Comparison of ENCODE assay signal across 12 cellular contexts in genomic region chr17:81339502-81340296, GRCh38. TPM values are rescaled to one million over a fixed set of nuclear protein-coding genes. Genes with fewer than 3 reads are reported as not detected.
DNase-seq lines count a peak whose midpoint lies in the region; ATAC-seq, FAIRE-seq and TF ChIP-seq lines count a peak whose summit lies in the region.
"Had no signal": no experiment of that assay in that cellular context is flagged by ENCODE, and none has a peak within 500 bp of the region (broad histone marks: within the 10 kb centered on the region; RNA-seq: fewer than 3 reads in every experiment).

No MANE protein-coding gene starts in this region.

- peaks cover 0 to 25% of the 10 kb centered on the region in 2 experiments; a peak in 3 of 4 replicates for H3K79me1 ChIP-seq in IMR-90 (ENCODE audit: low read depth in 1 of 2, low read length in 2 of 2)

- peak overlapping the region; percentile 96 for H3K4me2 ChIP-seq in A549
- no peak overlapping the region for H3K4me2 ChIP-seq in IMR-90 (ENCODE audit: low read depth, low read length)

- H3K27me3 ChIP-seq in IMR-90 (ENCODE audit: control insufficient read depth, insufficient read depth, low read length) (peaks cover 6% of the 10 kb centered on the region), esophagus (ENCODE audit: control insufficient read depth in 1 of 2, insufficient read depth in 2 of 2, low read length in 2 of 2) (no peaks in the 10 kb centered on the region), muscle layer of duodenum (ENCODE audit: low read depth, low read length) (no peaks in the 10 kb centered on the region)

- H3K9me1 ChIP-seq in IMR-90 (ENCODE audit: insufficient read depth, low read length): 0 out of 2 replicates have a peak, but pooled peaks cover 5% of the 10 kb centered on the region

- BruUV-seq in IMR-90 (replicated peaks; lab: Mats Ljungman, UMichigan): no TSS peak

- H2AK9ac ChIP-seq in IMR-90 (replicated peaks; ENCODE audit: low read depth, low read length, poor library complexity): no peak overlapping the region

- ATAC-seq in A549 (peak; percentile 33 to 71; a peak in 5 of 6 replicates), IMR-90 (ENCODE audit: low read depth) (no peak), HG03565 (IDR thresholded peaks at IDR 0.05; ENCODE audit: unreplicated experiment) (no peak)

- dilution Hi-C loops in IMR-90 (cut with HindIII; ENCODE audit: low sequenced_read_pairs, unreplicated experiment): no loop called here

- H4K91ac ChIP-seq in IMR-90 (ENCODE audit: insufficient read depth, low read depth, low read length): no peak overlapping the region

- H4K20me1 ChIP-seq in IMR-90 (ENCODE audit: insufficient read depth, low read length): peaks cover 48% of the 10 kb centered on the region

- H3K9me3 ChIP-seq in A549 (no peaks in the 10 kb centered on the region), IMR-90 (ENCODE audit: control insufficient read depth, insufficient read depth, low read length) (no peaks in the 10 kb centered on the region), esophagus (ENCODE audit: control insufficient read depth in 2 of 2, insufficient read depth in 1 of 2, low read depth in 1 of 2, low read length in 1 of 2) (no peaks in the 10 kb centered on the region), muscle layer of duodenum (ENCODE audit: control insufficient read depth in 1 of 2, low read length in 2 of 2) (no peaks in the 10 kb centered on the region)

- H3K36me3 ChIP-seq in IMR-90 (ENCODE audit: control insufficient read depth, insufficient read depth, low read length): peaks cover 6% of the 10 kb centered on the region
- no peaks in the 10 kb centered on the region for H3K36me3 ChIP-seq in esophagus (ENCODE audit: control insufficient read depth in 2 of 2, insufficient read depth in 2 of 2, low read length in 1 of 2)
- no peaks in the 10 kb centered on the region for H3K36me3 ChIP-seq in muscle layer of duodenum (ENCODE audit: control insufficient read depth in 1 of 2, insufficient read depth in 2 of 2, low read length in 2 of 2)

- no peak overlapping the region for H2BK120ac ChIP-seq in IMR-90 (ENCODE audit: low read depth, low read length)

- no peak overlapping the region for H3K9ac ChIP-seq in IMR-90 (ENCODE audit: low read depth, low read length)

- in situ Hi-C loops in IMR-90 (cut with MboI; ENCODE audit: low sequenced_read_pairs) (no loop called here), GM13977 (cut with MboI; ENCODE audit: low pct_unique_long_range_greater_than_20kb, low sequenced_read_pairs, unreplicated experiment) (no loop called here)

- CTCF ChIA-PET in A549 (lab: Yijun Ruan, JAX): interaction anchor here (1.3 to 3.2 kb wide), 6 partner anchors 8 to 46 kb away, joined by 3 to 12 read pairs (median 4); no protein-coding TSS in a partner anchor
- CTCF ChIA-PET in IMR-90 (lab: Yijun Ruan, JAX): no interaction called here

- 0 out of 2 replicates have a peak overlapping the region, but pooled peaks have one; percentile 4 for H3K23ac ChIP-seq in IMR-90 (ENCODE audit: low read depth, low read length)

- H3K14ac ChIP-seq in IMR-90 (replicated peaks; ENCODE audit: low read depth, low read length): no peak overlapping the region; the same call in 1 of the 2 replicates

- peak overlapping the region; percentile 95 to 96 for H3K27ac ChIP-seq in A549
- H3K27ac ChIP-seq in IMR-90 (ENCODE audit: insufficient read depth, low read length): no peak overlapping the region
- peak overlapping the region; percentile 1 to 58 for H3K27ac ChIP-seq in esophagus (ENCODE audit: low read depth in 2 of 2, low read length in 1 of 2)
- peak overlapping the region; percentile 31 for H3K27ac ChIP-seq in muscle layer of duodenum (ENCODE audit: low read length)

- H3K4me3 ChIP-seq in A549 (peak overlapping the region; percentile 25), IMR-90 (ENCODE audit: insufficient read depth, low read depth, low read length) (no peak overlapping the region), esophagus (ENCODE audit: low read depth in 1 of 2, low read length in 2 of 2) (no peak overlapping the region), muscle layer of duodenum (ENCODE audit: low read depth in 1 of 2, low read length in 2 of 2) (no peak overlapping the region)
- H3K4me3 ChIP-seq: skin epidermis had no signal

- H2BK5ac ChIP-seq in IMR-90 (ENCODE audit: low read depth, low read length, poor library complexity, severe bottlenecking): no peak overlapping the region

- H2BK15ac ChIP-seq in IMR-90 (ENCODE audit: low read depth, low read length): no peak overlapping the region

- TF ChIP-seq CTCF in A549 (IDR thresholded peaks at IDR 0.05): no peak
- TF ChIP-seq CTCF in IMR-90 (conservative IDR thresholded peaks at IDR 0.05; ENCODE audit: low read depth, low read length): no peak
- TF ChIP-seq CTCF in GM13977 (IDR thresholded peaks at IDR 0.05; ENCODE audit: extremely low read depth, insufficient read depth, missing control alignments): no peak

- H3K18ac ChIP-seq in IMR-90 (ENCODE audit: low read depth, low read length): no peak overlapping the region

- POLR2A ChIA-PET in A549 (lab: Yijun Ruan, JAX) (interaction anchor here (1.1 to 1.5 kb wide), 2 partner anchors 10 kb away, joined by 4 read pairs; no protein-coding TSS in a partner anchor), IMR-90 (lab: Charles Lee; ENCODE audit: unreplicated experiment) (interaction anchor here (0.6 to 1.2 kb wide), 2 partner anchors 53 to 147 kb away, joined by 3 to 6 read pairs; no protein-coding TSS in a partner anchor)

- no peak overlapping the region for H3K4ac ChIP-seq in IMR-90 (ENCODE audit: low read depth, low read length)

- TF ChIP-seq RAD21 in A549 (conservative IDR thresholded peaks at IDR 0.05 in 1 of 2, IDR thresholded peaks at IDR 0.05 in 1 of 2): no peak; a peak in 1 of 5 replicates
- TF ChIP-seq RAD21 in IMR-90 (IDR thresholded peaks at IDR 0.05; ENCODE audit: low read length): no peak

- H2BK20ac ChIP-seq in IMR-90 (ENCODE audit: low read depth, low read length): no peak overlapping the region

- no peak overlapping the region for H3K56ac ChIP-seq in IMR-90 (ENCODE audit: extremely low read depth, insufficient read depth, low read length)

- H3K4me1 ChIP-seq in A549 (peaks cover 81% of the 10 kb centered on the region), IMR-90 (ENCODE audit: control insufficient read depth, insufficient read depth, low read length) (peaks cover 17% of the 10 kb centered on the region), esophagus (ENCODE audit: control insufficient read depth in 2 of 2, insufficient read depth in 2 of 2, low read length in 1 of 2) (peaks cover 16 to 29% of the 10 kb centered on the region in 2 donors), muscle layer of duodenum (ENCODE audit: control insufficient read depth in 1 of 2, insufficient read depth in 2 of 2, low read length in 2 of 2) (peaks cover 22 to 47% of the 10 kb centered on the region in 2 donors)

- peak overlapping the region; percentile 64; the same call in 1 of the 2 replicates for H2AK5ac ChIP-seq in IMR-90 (ENCODE audit: low read depth, low read length)

- H2AFZ ChIP-seq in IMR-90 (replicated peaks; ENCODE audit: low read length, poor library complexity): no peak overlapping the region

- DNase-seq in A549 (ENCODE audit: low read depth in 1 of 2, low spot score in 1 of 2) (peak; percentile 77 to 91), IMR-90 (no peak), NCI-H774 (lab: John Stamatoyannopoulos, UW) (no peak), GM13977 (ENCODE audit: low spot score) (no peak)
- DNase-seq in activated CD4-positive, alpha-beta T cell treated with anti-CD3 and anti-CD28 coated beads, Interleukin-2, amount 50 U/mL, for 1 hour: no peak
- DNase-seq: activated B cell treated with CpG ODN at 0.5 μM for 24 hours, activated gamma-delta T cell treated with Interleukin-2 at 50 U/mL for 16 hours, NCI-H1048 had no signal

- H4K5ac ChIP-seq in IMR-90 (ENCODE audit: low read depth, low read length): no peak overlapping the region

- intact Hi-C loops in IMR-90 (cut with micrococcal nuclease): no loop called here

- TF ChIP-seq POLR2A in A549 (IDR thresholded peaks at IDR 0.05; ENCODE audit: low read length): no peak
- TF ChIP-seq POLR2A in IMR-90 (IDR thresholded peaks at IDR 0.05; ENCODE audit: low read depth, low read length): no peak

- 11% methylated on average over 11 of the region's 11 CpGs for WGBS in A549 (ENCODE audit: missing lambda C conversion rate)
- no CpG with 5 or more reads among the region's 11 CpGs for WGBS in IMR-90 (ENCODE audit: extremely low coverage in 2 of 2, insufficient read length in 1 of 2), 2 experiments
- 60 to 61% methylated on average over 10 to 11 of the region's 11 CpGs for WGBS in esophagus, 2 donors

- peak; percentile 32 for FAIRE-seq in A549 (lab: Jason Lieb, UNC)

- H4K8ac ChIP-seq in IMR-90 (ENCODE audit: low read depth in 2 of 2, low read length in 2 of 2): no peak overlapping the region

- no peak for TF ChIP-seq EP300 in A549 (IDR thresholded peaks at IDR 0.05)

TF ChIP-seq in A549, 52 proteins besides CTCF, POLR2A, EP300 and RAD21 (continues in another document):
- TF ChIP-seq JUN (IDR thresholded peaks at IDR 0.05) (peak; percentile 39 to 60; a peak in 3 of 5 replicates), POLR2AphosphoS2 (conservative IDR thresholded peaks at IDR 0.05; ENCODE audit: low read length) (no peak)

TF ChIP-seq in IMR-90, 13 proteins besides CTCF, POLR2A, EP300 and RAD21:
- TF ChIP-seq RFX5 (IDR thresholded peaks at IDR 0.05; ENCODE audit: low read depth, low read length) (no peak), BHLHE40 (IDR thresholded peaks at IDR 0.05; ENCODE audit: low read depth, low read length) (no peak), MAFK (IDR thresholded peaks at IDR 0.05; ENCODE audit: low read depth, low read length) (no peak)

RNA-seq across cellular contexts. Expression of gene SLC38A10, which starts 44.6 kb away (rescaled TPM):
- polyA plus RNA-seq in A549 (2011; rRNA removed) (35.8 and 49.3 TPM in 2 replicates), A549 (2017; fragmentation: RNase III; extraction: RNeasy Plus Mini Kit Qiagen cat#74134 plus additional on column Dnase treatment) (59.7 to 72.9 TPM (median 67.4 TPM) in 3 replicates), IMR-90 (2012; rRNA removed) (46.7 and 53.2 TPM in 2 replicates), esophagus (10 to 100 TPM; 22.9 to 40.5 TPM)
- 58.1 and 82.4 TPM in 2 replicates for polyA plus RNA-seq in A549 (2012; cell fraction: cytosol; rRNA removed)
- 198 and 284 TPM in 2 replicates for polyA plus RNA-seq in A549 (2012; cell fraction: nucleus; rRNA removed)
- polyA minus RNA-seq in A549 (2011; rRNA and poly(A)+ RNA removed): 85.1 and 108 TPM in 2 replicates
- total RNA-seq in IMR-90 (2012; rRNA removed): 12.7 and 14.2 TPM in 2 replicates
- 40.4 and 68.1 TPM in 2 replicates for polyA plus RNA-seq in IMR-90 (2012; cell fraction: cytosol; rRNA removed)
- 86.4 and 189 TPM in 2 replicates for polyA plus RNA-seq in IMR-90 (2012; cell fraction: nucleus; rRNA removed; ENCODE audit: low replicate concordance)

RNA-seq across cellular contexts. Expression of gene BAHCC1, which starts 55.6 kb away (rescaled TPM):
- polyA plus RNA-seq in A549 (2011; rRNA removed) (2.1 and 2.6 TPM in 2 replicates), A549 (2017; fragmentation: RNase III; extraction: RNeasy Plus Mini Kit Qiagen cat#74134 plus additional on column Dnase treatment) (5.2 to 5.9 TPM (median 5.8 TPM) in 3 replicates), IMR-90 (2012; rRNA removed) (7.8 and 8.1 TPM in 2 replicates), esophagus (1 to 10 TPM; 3.0 to 9.1 TPM)
- 7.4 and 8.4 TPM in 2 replicates for polyA plus RNA-seq in A549 (2012; cell fraction: cytosol; rRNA removed)
- 27.4 and 38.1 TPM in 2 replicates for polyA plus RNA-seq in A549 (2012; cell fraction: nucleus; rRNA removed)
- polyA minus RNA-seq in A549 (2011; rRNA and poly(A)+ RNA removed): 2.6 and 3.5 TPM in 2 replicates
- total RNA-seq in IMR-90 (2012; rRNA removed): 0.36 and 0.83 TPM in 2 replicates
- 4.4 and 5.5 TPM in 2 replicates for polyA plus RNA-seq in IMR-90 (2012; cell fraction: cytosol; rRNA removed)
- 24.1 and 56.3 TPM in 2 replicates for polyA plus RNA-seq in IMR-90 (2012; cell fraction: nucleus; rRNA removed; ENCODE audit: low replicate concordance)

Comparison
In these comparisons a context has a peak if more than half of its experiments do, and no peak if none do; other contexts are left out.
1. ATAC-seq: peak in A549 (2 of 2); none in IMR-90 (single experiment) and HG03565 (single experiment).
2. DNase-seq: peak in A549 (2 of 2); none in IMR-90 (single experiment), NCI-H774 (single experiment), GM13977 (single experiment) and activated CD4-positive, alpha-beta T cell treated with anti-CD3 and anti-CD28 coated beads, Interleukin-2, amount 50 U/mL, for 1 hour (single experiment).